21 cellular contexts compared by ENCODE assay signal in the genomic region with DNA sequence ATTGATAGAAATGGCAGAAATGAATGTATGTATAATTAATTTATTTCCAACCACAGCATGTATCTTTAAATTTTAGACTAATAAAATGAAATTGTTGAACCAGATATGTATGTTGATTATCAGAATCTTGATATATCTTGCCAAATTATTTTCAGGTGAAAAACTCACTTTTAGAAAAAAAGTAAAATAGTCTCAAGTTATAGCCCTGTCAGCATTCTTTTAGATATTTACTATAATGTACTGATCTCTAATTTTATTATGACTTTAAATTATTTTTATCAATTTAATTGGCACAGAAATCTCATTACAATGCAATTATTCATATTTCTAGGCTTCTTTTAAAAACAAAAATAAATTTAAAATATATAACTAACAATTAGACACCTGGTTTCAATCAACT.
A peak's percentile ranks its signal among the peaks of the same experiment; 100 is the strongest.
DNase-seq lines count a peak whose midpoint lies in the region; ATAC-seq, FAIRE-seq and TF ChIP-seq lines count a peak whose summit lies in the region.
"Had no signal": no experiment of that assay in that cellular context is flagged by ENCODE, and none has a peak within 500 bp of the region (broad histone marks: within the 10 kb centered on the region; RNA-seq: fewer than 3 reads in every experiment).

No MANE protein-coding gene starts in this region.

- H2AFZ ChIP-seq in HepG2 (ENCODE audit: low read length): no peak overlapping the region

- no peak overlapping the region for H3K27ac Mint-ChIP-seq in stimulated activated naive B cell treated with anti-CD40 and anti-IgM and Interleukin-4, amounts not matched to agents 10 μg/mL and 1 μg/mL and 100 μg/mL, for 72 hours
- H3K27ac Mint-ChIP-seq: CD4-positive, alpha-beta memory T cell; HFFc6 had no signal

- intact Hi-C loops in HepG2 (cut with micrococcal nuclease; ENCODE audit: unreplicated experiment): no loop called here
- intact Hi-C loops in right lobe of liver (cut with DNase I): no loop called here
- intact Hi-C loops in kidney (cut with DNase I): no loop called here
- intact Hi-C loops in psoas muscle (cut with DNase I): no loop called here

- no peak for TF ChIP-seq RAD21 in HepG2 (CRISPR knock-in tag; IDR thresholded peaks at IDR 0.05)

- CTCF ChIA-PET in HepG2 (lab: Yijun Ruan, JAX; ENCODE audit: low intra/inter-chr PET ratio, low total read pairs): no interaction called here

- H3K27ac ChIP-seq in HepG2 (ENCODE audit: extremely low read length, insufficient read depth, low read length): no peak overlapping the region
- no peak overlapping the region for H3K27ac ChIP-seq in right lobe of liver
- H3K27ac ChIP-seq in kidney (ENCODE audit: low read depth in 2 of 2, low read length in 2 of 2): no peak overlapping the region
- no peak overlapping the region for H3K27ac ChIP-seq in psoas muscle
- H3K27ac ChIP-seq: 22Rv1 had no signal

- no peak for TF ChIP-seq POLR2A in HepG2 (IDR thresholded peaks at IDR 0.05; ENCODE audit: insufficient read depth in 1 of 2, low read depth in 2 of 2, low read length in 2 of 2)
- no peak for TF ChIP-seq POLR2A in right lobe of liver (IDR thresholded peaks at IDR 0.05)

- H3K27me3 ChIP-seq in HepG2 (ENCODE audit: control insufficient read depth in 1 of 2, insufficient read depth in 2 of 2, low read length in 2 of 2) (no peaks in the 10 kb centered on the region), right lobe of liver (no peaks in the 10 kb centered on the region), psoas muscle (ENCODE audit: insufficient read depth in 3 of 3, low read length in 2 of 3) (no peaks in the 10 kb centered on the region)

- no peaks in the 10 kb centered on the region for H3K4me1 Mint-ChIP-seq in stimulated activated naive B cell treated with anti-CD40 and anti-IgM and Interleukin-4, amounts not matched to agents 10 μg/mL and 1 μg/mL and 100 μg/mL, for 72 hours
- H3K4me1 Mint-ChIP-seq: CD4-positive, alpha-beta memory T cell had no signal

- H3K9ac ChIP-seq in HepG2 (ENCODE audit: insufficient read depth, low read depth, low read length): no peak overlapping the region
- H3K9ac ChIP-seq in kidney (ENCODE audit: low read length in 2 of 2): no peak overlapping the region

- H3K4me2 ChIP-seq in HepG2 (ENCODE audit: low read depth, low read length): no peak overlapping the region

- no peaks in the 10 kb centered on the region for H3K9me3 ChIP-seq in HepG2 (ENCODE audit: low read length)
- no peaks in the 10 kb centered on the region for H3K9me3 ChIP-seq in right lobe of liver
- no peaks in the 10 kb centered on the region for H3K9me3 ChIP-seq in kidney (ENCODE audit: control insufficient read depth in 1 of 2, low read length in 2 of 2)
- no peaks in the 10 kb centered on the region for H3K9me3 ChIP-seq in psoas muscle
- H3K9me3 ChIP-seq: HAP-1 had no signal

- H4K20me1 ChIP-seq in HepG2 (ENCODE audit: insufficient read depth, low read length): no peaks in the 10 kb centered on the region

- no peaks in the 10 kb centered on the region for H3K9me3 Mint-ChIP-seq in stimulated activated naive B cell treated with anti-CD40 and anti-IgM and Interleukin-4, amounts not matched to agents 10 μg/mL and 1 μg/mL and 100 μg/mL, for 72 hours

- H3K4me3 Mint-ChIP-seq in stimulated activated naive B cell treated with anti-CD40 and anti-IgM and Interleukin-4, amounts not matched to agents 10 μg/mL and 1 μg/mL and 100 μg/mL, for 72 hours: no peak overlapping the region
- H3K4me3 Mint-ChIP-seq: CD4-positive, alpha-beta memory T cell; HFFc6 had no signal

- FAIRE-seq in HepG2 (lab: Jason Lieb, UNC) (no peak), colon (lab: Jason Lieb, UNC) (peak; percentile 41), kidney (lab: Jason Lieb, UNC) (peak; percentile 67)
- FAIRE-seq: GM12891, GM18507, H54 had no signal

- no peak for TF ChIP-seq CTCF in HepG2 (CRISPR knock-in tag; IDR thresholded peaks at IDR 0.05)
- TF ChIP-seq CTCF in right lobe of liver (IDR thresholded peaks at IDR 0.05): no peak
- TF ChIP-seq CTCF in kidney (IDR thresholded peaks at IDR 0.05; ENCODE audit: borderline replicate concordance, extremely low read depth, insufficient read depth): no peak
- TF ChIP-seq CTCF in psoas muscle (IDR thresholded peaks at IDR 0.05): no peak

- no peak for ATAC-seq in HepG2
- ATAC-seq in right lobe of liver: no peak
- ATAC-seq in stimulated activated naive B cell treated with anti-CD40 and anti-IgM and Interleukin-4, amounts not matched to agents 10 μg/mL and 1 μg/mL and 100 μg/mL, for 72 hours (replicated peaks): no peak
- no peak for ATAC-seq in psoas muscle

- no peaks in the 10 kb centered on the region for H3K79me2 ChIP-seq in HepG2 (ENCODE audit: insufficient read depth, low read length)

- no TSS peak for BruUV-seq in HepG2 (replicated peaks; lab: Mats Ljungman, UMichigan)

- H3K27me3 Mint-ChIP-seq in stimulated activated naive B cell treated with anti-CD40 and anti-IgM and Interleukin-4, amounts not matched to agents 10 μg/mL and 1 μg/mL and 100 μg/mL, for 72 hours: no peaks in the 10 kb centered on the region
- H3K27me3 Mint-ChIP-seq: CD4-positive, alpha-beta memory T cell had no signal

- DNase-seq in HepG2 (ENCODE audit: low spot score) (no peak), right lobe of liver (no peak), kidney (no peak), psoas muscle (no peak)
- DNase-seq in stimulated activated naive B cell treated with anti-CD40 and anti-IgM and Interleukin-4, amounts not matched to agents 10 μg/mL and 1 μg/mL and 100 μg/mL, for 72 hours: no peak
- no peak for DNase-seq in stimulated activated naive CD4-positive, alpha-beta T cell (lab: John Stamatoyannopoulos, UW)
- DNase-seq: C1 segment of cervical spinal cord; Calu3; CD4-positive, alpha-beta memory T cell; COR-L47; DMS53; DMS79 treated with DMSO at 0.1 percent for 48 hours; GF-D8; GOT3; HFFc6 had no signal

- H3K4me1 ChIP-seq in HepG2 (ENCODE audit: insufficient read depth, low read length) (no peaks in the 10 kb centered on the region), right lobe of liver (no peaks in the 10 kb centered on the region), kidney (ENCODE audit: control insufficient read depth in 1 of 2, insufficient read depth in 1 of 2, low read depth in 1 of 2, low read length in 2 of 2) (no peaks in the 10 kb centered on the region), psoas muscle (no peaks in the 10 kb centered on the region)
- H3K4me1 ChIP-seq: HAP-1 had no signal

- in situ Hi-C loops in HepG2 (cut with HindIII; ENCODE audit: extremely low pct_ligation_motif_present, low pct_unique_long_range_greater_than_20kb): no loop called here

- H3K4me3 ChIP-seq in HepG2 (replicated peaks in 1 of 3; ENCODE audit: insufficient read depth in 1 of 3, low read depth in 2 of 3, low read length in 3 of 3) (no peak overlapping the region), right lobe of liver (no peak overlapping the region), kidney (ENCODE audit: low read length in 2 of 2) (no peak overlapping the region), psoas muscle (no peak overlapping the region)
- H3K4me3 ChIP-seq: HAP-1 had no signal

- POLR2A ChIA-PET in HepG2 (lab: Yijun Ruan, JAX): no interaction called here

- TF ChIP-seq EP300 in HepG2 (IDR thresholded peaks at IDR 0.05; ENCODE audit: low read depth in 2 of 2, low read length in 2 of 2): no peak
- TF ChIP-seq EP300 in HepG2 (CRISPR knock-in tag; IDR thresholded peaks at IDR 0.05; ENCODE audit: borderline replicate concordance): no peak

- H3K36me3 Mint-ChIP-seq in stimulated activated naive B cell treated with anti-CD40 and anti-IgM and Interleukin-4, amounts not matched to agents 10 μg/mL and 1 μg/mL and 100 μg/mL, for 72 hours: no peaks in the 10 kb centered on the region
- H3K36me3 Mint-ChIP-seq: CD4-positive, alpha-beta memory T cell had no signal

- H3K36me3 ChIP-seq in HepG2 (replicated peaks in 1 of 2; ENCODE audit: control insufficient read depth in 1 of 2, insufficient read depth in 2 of 2, low read length in 2 of 2): no peaks in the 10 kb centered on the region
- no peaks in the 10 kb centered on the region for H3K36me3 ChIP-seq in right lobe of liver
- no peaks in the 10 kb centered on the region for H3K36me3 ChIP-seq in kidney (ENCODE audit: control insufficient read depth in 1 of 2, insufficient read depth in 2 of 2, low read length in 2 of 2)
- no peaks in the 10 kb centered on the region for H3K36me3 ChIP-seq in psoas muscle (ENCODE audit: insufficient read depth in 1 of 2, low read depth in 1 of 2)
- H3K36me3 ChIP-seq: HAP-1 had no signal

TF ChIP-seq in HepG2, 621 proteins besides CTCF, POLR2A, EP300 and RAD21:
- TF ChIP-seq ZNF44 (CRISPR knock-in tag; IDR thresholded peaks at IDR 0.05) (no peak), MAFK (conservative IDR thresholded peaks at IDR 0.05 in 1 of 2, IDR thresholded peaks at IDR 0.05 in 1 of 2; ENCODE audit: low read length in 2 of 2) (peak; percentile 29 to 78; a peak in 3 of 4 replicates), MAFF (IDR thresholded peaks at IDR 0.05; ENCODE audit: low read depth, low read length) (peak; percentile 48; the same call in 1 of the 2 replicates)
